Comparison of ENCODE assay signal across 28 cellular contexts in genomic region chr15:33561407-33561806, GRCh38.
"Had no signal": no experiment of that assay in that cellular context is flagged by ENCODE, and none has a peak within 500 bp of the region (broad histone marks: within the 10 kb centered on the region; RNA-seq: fewer than 3 reads in every experiment).

No MANE protein-coding gene starts in this region.

- H3K4me1 Mint-ChIP-seq: natural killer cell; neural crest cell; stimulated activated memory B cell treated with anti-CD40 and anti-IgM and Interleukin-4, amounts not matched to agents 10 μg/mL and 1 μg/mL and 100 μg/mL, for 72 hours had no signal

- H3K9me3 Mint-ChIP-seq: dendritic cell treated with granulocyte-macrophage colony-stimulating factor and Interleukin-4, amounts not matched to agents 40 ng/mL and 50 ng/mL, for 4 days; endodermal cell; natural killer cell; type B pancreatic cell had no signal

- H2AFZ ChIP-seq: hepatocyte, parathyroid adenoma had no signal

- H3K79me2 ChIP-seq: hepatocyte, parathyroid adenoma had no signal

- H3K4me1 ChIP-seq: colonic mucosa, esophagus muscularis mucosa, foreskin keratinocyte, gastroesophageal sphincter, heart left ventricle, lower lobe of right lung, parathyroid adenoma, right atrium auricular region, sigmoid colon, spleen, testis had no signal

- H3K9ac ChIP-seq: parathyroid adenoma had no signal

- H3K4me2 ChIP-seq: hepatocyte had no signal

- DNase-seq: colonic mucosa; effector CD8-positive, alpha-beta T cell; endodermal cell; foreskin keratinocyte; heart left ventricle; islet precursor cell; left ventricle myocardium superior; lower lobe of right lung; natural killer cell; sigmoid colon; spleen; stimulated activated CD4-positive, alpha-beta T cell treated with anti-CD3 and anti-CD28 coated beads, Interleukin-4, amount 100 ng/mL, for 4 hours; stimulated activated naive CD8-positive, alpha-beta T cell treated with anti-CD3 and anti-CD28 coated beads, Interleukin-15, Interleukin-2, amounts not matched to agents 100 U/mL and 50 U/mL, for 24 hours; substantia nigra; testis; tibial artery had no signal

- H3K27me3 Mint-ChIP-seq: dendritic cell treated with granulocyte-macrophage colony-stimulating factor and Interleukin-4, amounts not matched to agents 40 ng/mL and 50 ng/mL, for 4 days; progenitor cell of endocrine pancreas; stimulated activated memory B cell treated with anti-CD40 and anti-IgM and Interleukin-4, amounts not matched to agents 10 μg/mL and 1 μg/mL and 100 μg/mL, for 72 hours had no signal

- H3K27ac Mint-ChIP-seq: dendritic cell treated with granulocyte-macrophage colony-stimulating factor and Interleukin-4, amounts not matched to agents 40 ng/mL and 50 ng/mL, for 4 days; endodermal cell; natural killer cell; progenitor cell of endocrine pancreas; stimulated activated memory B cell treated with anti-CD40 and anti-IgM and Interleukin-4, amounts not matched to agents 10 μg/mL and 1 μg/mL and 100 μg/mL, for 72 hours; type B pancreatic cell had no signal

- H3K4me3 Mint-ChIP-seq: dendritic cell treated with granulocyte-macrophage colony-stimulating factor and Interleukin-4, amounts not matched to agents 40 ng/mL and 50 ng/mL, for 4 days; endodermal cell; natural killer cell; neural crest cell; stimulated activated memory B cell treated with anti-CD40 and anti-IgM and Interleukin-4, amounts not matched to agents 10 μg/mL and 1 μg/mL and 100 μg/mL, for 72 hours; type B pancreatic cell had no signal

- H3K27me3 ChIP-seq: colonic mucosa, esophagus muscularis mucosa, gastroesophageal sphincter, heart left ventricle, hepatocyte, neutrophil, right atrium auricular region, sigmoid colon, spleen, testis, tibial artery had no signal

- H3K36me3 Mint-ChIP-seq: natural killer cell; stimulated activated memory B cell treated with anti-CD40 and anti-IgM and Interleukin-4, amounts not matched to agents 10 μg/mL and 1 μg/mL and 100 μg/mL, for 72 hours; type B pancreatic cell had no signal

- H3K36me3 ChIP-seq: colonic mucosa, esophagus muscularis mucosa, heart left ventricle, lower lobe of right lung, neutrophil, right atrium auricular region, spleen, tibial artery had no signal

- ATAC-seq: foreskin keratinocyte; gastroesophageal sphincter; heart left ventricle; left ventricle myocardium superior; lower lobe of right lung; natural killer cell; stimulated activated memory B cell treated with anti-CD40 and anti-IgM and Interleukin-4, amounts not matched to agents 10 μg/mL and 1 μg/mL and 100 μg/mL, for 72 hours; stimulated activated naive CD8-positive, alpha-beta T cell treated with anti-CD3 and anti-CD28 coated beads, Interleukin-15, Interleukin-2, amounts not matched to agents 100 U/mL and 50 U/mL, for 24 hours had no signal

- H3K4me3 ChIP-seq: colonic mucosa, esophagus muscularis mucosa, gastroesophageal sphincter, heart left ventricle, hepatocyte, lower lobe of right lung, right atrium auricular region, sigmoid colon, skin epidermis, spleen, testis, tibial artery had no signal

- H3K9me3 ChIP-seq: colonic mucosa, esophagus muscularis mucosa, lower lobe of right lung, neutrophil, sigmoid colon, testis, tibial artery had no signal

- H3K27ac ChIP-seq: colonic mucosa, esophagus muscularis mucosa, foreskin keratinocyte, gastroesophageal sphincter, heart left ventricle, hepatocyte, lower lobe of right lung, neutrophil, parathyroid adenoma, right atrium auricular region, sigmoid colon, skin epidermis, spleen, testis, tibial artery had no signal
